Comparison of ENCODE assay signal across 1 cellular context in the genomic region with DNA sequence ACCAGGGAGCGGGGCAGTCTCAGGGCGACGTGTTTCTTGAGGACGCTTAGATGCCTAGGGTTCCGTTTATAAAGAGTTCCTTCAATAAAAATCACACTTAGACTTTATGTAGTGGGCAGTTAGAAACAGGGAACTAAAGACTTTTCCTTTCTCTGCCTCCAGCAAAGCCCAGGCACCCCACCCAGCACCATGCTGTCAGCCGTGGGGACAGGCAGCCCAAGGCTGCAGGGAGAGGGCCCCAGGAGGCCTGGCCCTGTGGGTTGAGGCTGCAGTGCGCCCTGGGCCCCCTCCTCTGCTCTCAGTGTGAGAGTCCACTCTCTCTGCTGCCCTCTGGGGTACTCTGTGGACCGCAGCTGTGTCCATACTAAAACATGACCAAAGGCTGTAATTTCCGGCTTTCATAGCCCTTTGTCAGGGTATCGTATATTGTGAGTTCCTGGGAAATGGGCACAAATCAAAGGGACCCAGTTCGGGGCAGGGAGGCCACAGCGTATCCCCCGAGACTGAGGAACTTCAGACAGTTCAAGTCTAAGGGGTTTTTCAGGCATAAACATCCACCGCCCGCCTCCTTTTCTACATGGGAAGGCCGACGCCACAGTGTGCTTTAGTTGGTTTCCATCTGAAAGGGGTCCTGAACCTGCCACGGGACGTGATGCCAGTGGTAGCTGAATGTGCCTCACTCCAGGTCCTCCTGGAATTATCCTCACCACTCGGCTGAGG.
TF ChIP-seq lines count a peak whose summit lies in the region.

No MANE protein-coding gene starts in this region.

TF ChIP-seq in HepG2, 621 proteins besides CTCF, POLR2A, EP300 and RAD21:
- TF ChIP-seq NFKB2 (CRISPR knock-in tag; IDR thresholded peaks at IDR 0.05; ENCODE audit: borderline replicate concordance): no peak
- no peak for TF ChIP-seq DNMT1 (CRISPR knock-in tag; IDR thresholded peaks at IDR 0.05)
